8 cellular contexts compared by ENCODE assay signal in the genomic region with DNA sequence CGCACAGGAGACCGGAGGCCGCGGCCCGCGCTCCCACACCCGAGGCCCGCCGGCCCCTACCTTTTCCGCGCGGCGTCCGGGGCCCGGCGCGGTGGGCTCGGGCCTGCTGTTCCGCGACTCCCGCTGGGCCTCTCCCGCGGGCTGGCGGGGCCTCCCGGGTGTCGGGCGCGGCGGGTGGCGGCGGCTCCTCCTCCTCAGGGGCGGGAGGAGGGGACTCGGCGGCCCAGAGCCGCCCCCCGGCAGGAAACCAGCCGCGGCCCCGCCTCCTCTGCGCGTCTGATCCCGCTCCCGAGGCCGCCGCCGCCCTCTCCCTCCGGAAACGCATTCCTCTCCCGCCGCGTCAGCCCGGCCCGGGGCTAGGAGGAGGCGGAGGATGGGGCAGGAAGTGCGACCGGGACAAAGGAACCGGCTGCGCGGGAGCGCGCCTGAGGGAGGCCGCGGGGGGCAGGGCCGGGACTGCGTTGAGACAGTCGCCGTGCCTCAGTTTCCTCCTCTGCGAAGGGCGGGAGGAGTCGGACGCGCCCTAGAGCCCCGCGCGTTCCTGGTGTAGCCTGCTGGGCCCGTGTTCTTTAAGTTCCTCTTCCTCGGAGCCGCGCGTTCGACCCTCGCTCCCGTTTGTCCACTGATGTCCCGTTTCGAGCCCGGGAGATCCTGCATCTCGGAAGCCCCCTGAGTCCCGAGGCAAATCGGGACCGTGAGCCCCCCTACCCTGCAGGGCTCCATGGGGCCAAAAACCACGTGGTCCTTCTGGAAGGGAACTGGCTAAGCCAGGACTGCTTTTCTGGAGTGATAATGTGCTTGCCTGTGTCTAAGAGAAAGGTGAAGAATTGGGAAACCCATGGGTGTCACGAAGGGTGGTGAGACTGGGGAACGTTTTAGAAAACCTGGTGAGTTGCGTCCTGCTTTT. TPM values are rescaled to one million over a fixed set of nuclear protein-coding genes. Genes with fewer than 3 reads are reported as not detected.
A peak's percentile ranks its signal among the peaks of the same experiment; 100 is the strongest.
DNase-seq lines count a peak whose midpoint lies in the region; ATAC-seq and TF ChIP-seq lines count a peak whose summit lies in the region.

A gene (minus strand): TSS at position 146 of the 907 bp plus-strand sequence. CDS start 22,672 bp downstream, outside the sequence.

- H3K27me3 ChIP-seq in BJ (ENCODE audit: control insufficient read depth, insufficient read depth, low read length) (no peaks in the 10 kb centered on the region), left lung (no peaks in the 10 kb centered on the region)

- no peaks in the 10 kb centered on the region for H3K27me3 Mint-ChIP-seq in dendritic cell treated with granulocyte-macrophage colony-stimulating factor and Interleukin-4, amounts not matched to agents 40 ng/mL and 50 ng/mL, for 4 days

- TF ChIP-seq CTCF in BJ (IDR thresholded peaks at IDR 0.05; ENCODE audit: insufficient read depth, low read depth, low read length) (no peak), left lung (IDR thresholded peaks at IDR 0.05) (no peak)

- POLR2A ChIA-PET in BJ (lab: Charles Lee) = interaction anchor here (1.5 kb wide), 1 partner anchor 22 kb away, joined by 5 read pairs; no protein-coding TSS in a partner anchor

- ATAC-seq in GM19324 (IDR thresholded peaks at IDR 0.05; ENCODE audit: low FRiP score, unreplicated experiment) (peak; percentile 87), HG03469 (IDR thresholded peaks at IDR 0.05; ENCODE audit: unreplicated experiment) (peak; percentile 34), left lung (peak; percentile 92)

- H3K4me1 Mint-ChIP-seq in dendritic cell treated with granulocyte-macrophage colony-stimulating factor and Interleukin-4, amounts not matched to agents 40 ng/mL and 50 ng/mL, for 4 days (ENCODE audit: low read depth) = peaks cover 55% of the 10 kb centered on the region

- H3K4me3 Mint-ChIP-seq in dendritic cell treated with granulocyte-macrophage colony-stimulating factor and Interleukin-4, amounts not matched to agents 40 ng/mL and 50 ng/mL, for 4 days = peak within 1 kb of the TSS; percentile 97

- intact Hi-C loops in dendritic cell treated with granulocyte-macrophage colony-stimulating factor and Interleukin-4, amounts not matched to agents 40 ng/mL and 50 ng/mL, for 4 days (cut with micrococcal nuclease) = loop anchor here (1.0 to 5.0 kb wide), 2 partner anchors 20 to 49 kb away; no protein-coding TSS in a partner anchor
- intact Hi-C loops in left lung (cut with DNase I) = no loop called here

- H3K4me3 ChIP-seq in BJ (ENCODE audit: low read depth, low read length) (peak within 1 kb of the TSS; percentile 94), left lung (peak within 1 kb of the TSS; percentile 89 to 96)

- H3K9me3 ChIP-seq in left lung = no peaks in the 10 kb centered on the region

- no peaks in the 10 kb centered on the region for H3K9me3 Mint-ChIP-seq in dendritic cell treated with granulocyte-macrophage colony-stimulating factor and Interleukin-4, amounts not matched to agents 40 ng/mL and 50 ng/mL, for 4 days

- peaks cover 19% of the 10 kb centered on the region for H3K36me3 Mint-ChIP-seq in dendritic cell treated with granulocyte-macrophage colony-stimulating factor and Interleukin-4, amounts not matched to agents 40 ng/mL and 50 ng/mL, for 4 days (ENCODE audit: low read depth)

- peak; percentile 65 for DNase-seq in BJ (ENCODE audit: low read depth)
- DNase-seq in NCI-H69 (lab: John Stamatoyannopoulos, UW) = peak; percentile 96
- DNase-seq in activated CD4-positive, alpha-beta T cell treated with anti-CD3 and anti-CD28 coated beads, Interleukin-2, amount 50 U/mL, for 24 hours (ENCODE audit: low read depth in 1 of 2, low spot score in 1 of 2) = peak; percentile 72 to 78
- DNase-seq in left lung = peak; percentile 97 to 99
- DNase-seq in stimulated activated CD4-positive, alpha-beta T cell treated with anti-CD3 and anti-CD28 coated beads, Interleukin-2, amount 100 ng/mL, for 4 hours (ENCODE audit: low read depth) = peak; percentile 77

- H3K27ac ChIP-seq in left lung = peak within 1 kb of the TSS; percentile 97 to 98

- peak within 1 kb of the TSS; percentile 98 for H3K27ac Mint-ChIP-seq in dendritic cell treated with granulocyte-macrophage colony-stimulating factor and Interleukin-4, amounts not matched to agents 40 ng/mL and 50 ng/mL, for 4 days

- CTCF ChIA-PET in BJ (lab: Yijun Ruan, JAX) = no interaction called here

- H3K4me1 ChIP-seq in left lung = peaks cover 35 to 81% of the 10 kb centered on the region in 2 donors

- H3K36me3 ChIP-seq in BJ (ENCODE audit: control insufficient read depth, insufficient read depth, low read length) = no peaks in the 10 kb centered on the region
- H3K36me3 ChIP-seq in left lung = no peaks in the 10 kb centered on the region

RNA-seq across cellular contexts. Expression of the gene that starts here (rescaled TPM):
- 824 and 2,036 TPM in 2 replicates for polyA plus RNA-seq in BJ (2011; rRNA removed)
- 503 and 585 TPM in 2 replicates for polyA minus RNA-seq in BJ (2011; rRNA and poly(A)+ RNA removed)
- total RNA-seq in left lung = 100 to 1,000 TPM; 498 to 642 TPM

Comparison
In these comparisons a context has a peak if more than half of its experiments do, and no peak if none do; other contexts are left out.
1. Peak in every context shown above with its lines: DNase-seq, ATAC-seq, H3K4me3 ChIP-seq and H3K27ac ChIP-seq.
2. ATAC-seq: peak in every context shown above with its lines; median percentile 92 in left lung; 87 in GM19324; 34 in HG03469.